In genomic region chr2:173231042-173231441, GRCh38 we compare ENCODE assay signal across 12 cellular contexts.
DNase-seq lines count a peak whose midpoint lies in the region; ATAC-seq and TF ChIP-seq lines count a peak whose summit lies in the region.
"Had no signal": no experiment of that assay in that cellular context is flagged by ENCODE, and none has a peak within 500 bp of the region (broad histone marks: within the 10 kb centered on the region; RNA-seq: fewer than 3 reads in every experiment).

No MANE protein-coding gene starts in this region.

- no peaks in the 10 kb centered on the region for H3K27me3 Mint-ChIP-seq in Calu3 (ENCODE audit: unreplicated experiment)
- peaks cover 6% of the 10 kb centered on the region for H3K27me3 Mint-ChIP-seq in activated CD4-positive, alpha-beta T cell treated with anti-CD3 and anti-CD28 coated beads for 36 hours

- ATAC-seq in lower lobe of right lung (peak; percentile 93 to 96), HG03439 (IDR thresholded peaks at IDR 0.05; ENCODE audit: unreplicated experiment) (no peak)
- ATAC-seq in activated CD4-positive, alpha-beta T cell treated with anti-CD3 and anti-CD28 coated beads for 36 hours = no peak
- ATAC-seq: activated CD8-positive, alpha-beta memory T cell treated with anti-CD3 and anti-CD28 coated beads, Interleukin-2, amount 10 ng/mL, durations not matched to agents 7 days and 5 days had no signal

- H3K36me3 Mint-ChIP-seq in Calu3 (ENCODE audit: insufficient read depth, unreplicated experiment) = no peaks in the 10 kb centered on the region
- no peaks in the 10 kb centered on the region for H3K36me3 Mint-ChIP-seq in activated CD4-positive, alpha-beta T cell treated with anti-CD3 and anti-CD28 coated beads for 36 hours (ENCODE audit: low read depth)
- H3K36me3 Mint-ChIP-seq: activated naive CD8-positive, alpha-beta T cell had no signal

- H3K27ac ChIP-seq in lower lobe of right lung (peak overlapping the region; percentile 68), WERI-Rb-1 (no peak overlapping the region)
- H3K27ac ChIP-seq: SJSA1 had no signal

- H3K9me3 ChIP-seq in lower lobe of right lung (no peaks in the 10 kb centered on the region), WERI-Rb-1 (ENCODE audit: severe bottlenecking) (no peaks in the 10 kb centered on the region)
- H3K9me3 ChIP-seq: SJSA1 had no signal

- H3K36me3 ChIP-seq in lower lobe of right lung = peaks cover 29% of the 10 kb centered on the region
- peaks cover 5% of the 10 kb centered on the region for H3K36me3 ChIP-seq in WERI-Rb-1

- peak; percentile 34 for DNase-seq in Calu3
- peak; percentile 72 for DNase-seq in NCI-H187 treated with DMSO at 0.1 percent for 48 hours (lab: John Stamatoyannopoulos, UW)
- peak; percentile 18 for DNase-seq in SW480 (ENCODE audit: low spot score)
- DNase-seq in lower lobe of right lung = peak; percentile 64
- no peak for DNase-seq in nucleus accumbens (lab: John Stamatoyannopoulos, UW)
- DNase-seq in activated CD4-positive, alpha-beta T cell treated with anti-CD3 and anti-CD28 coated beads for 36 hours = no peak
- no peak for DNase-seq in WERI-Rb-1
- DNase-seq: activated CD8-positive, alpha-beta memory T cell treated with anti-CD3 and anti-CD28 coated beads, Interleukin-2, amount 10 ng/mL, durations not matched to agents 7 days and 5 days; posterior cingulate gyrus had no signal

- no TSS peak for BruUV-seq in Calu3 (replicated peaks; lab: Mats Ljungman, UMichigan)

- H3K27ac Mint-ChIP-seq in Calu3 (ENCODE audit: unreplicated experiment) = no peak overlapping the region
- H3K27ac Mint-ChIP-seq in activated CD4-positive, alpha-beta T cell treated with anti-CD3 and anti-CD28 coated beads for 36 hours = no peak overlapping the region
- H3K27ac Mint-ChIP-seq: activated CD8-positive, alpha-beta memory T cell treated with anti-CD3 and anti-CD28 coated beads, Interleukin-2, amount 10 ng/mL, durations not matched to agents 7 days and 5 days; activated naive CD8-positive, alpha-beta T cell had no signal

- no peak overlapping the region for H3K4me3 Mint-ChIP-seq in Calu3 (ENCODE audit: low read depth, unreplicated experiment)
- H3K4me3 Mint-ChIP-seq in activated CD4-positive, alpha-beta T cell treated with anti-CD3 and anti-CD28 coated beads for 36 hours = no peak overlapping the region
- H3K4me3 Mint-ChIP-seq: activated CD8-positive, alpha-beta memory T cell treated with anti-CD3 and anti-CD28 coated beads, Interleukin-2, amount 10 ng/mL, durations not matched to agents 7 days and 5 days; activated naive CD8-positive, alpha-beta T cell had no signal

- peaks cover 37% of the 10 kb centered on the region for H3K4me1 Mint-ChIP-seq in Calu3 (ENCODE audit: low read depth, unreplicated experiment)
- peaks cover 4% of the 10 kb centered on the region for H3K4me1 Mint-ChIP-seq in activated CD4-positive, alpha-beta T cell treated with anti-CD3 and anti-CD28 coated beads for 36 hours

- POLR2A ChIA-PET in activated CD4-positive, alpha-beta T cell treated with anti-CD3 and anti-CD28 coated beads for 36 hours (lab: Charles Lee) = no interaction called here

- TF ChIP-seq CTCF in Calu3 (IDR thresholded peaks at IDR 0.05; ENCODE audit: unreplicated experiment) (no peak), lower lobe of right lung (IDR thresholded peaks at IDR 0.05) (no peak), WERI-Rb-1 (IDR thresholded peaks at IDR 0.05; ENCODE audit: low read depth, low read length) (no peak)

- intact Hi-C loops in Calu3 (cut with micrococcal nuclease; ENCODE audit: unreplicated experiment) (no loop called here), lower lobe of right lung (cut with DNase I) (no loop called here)
- intact Hi-C loops in activated CD4-positive, alpha-beta T cell treated with anti-CD3 and anti-CD28 coated beads for 36 hours (cut with DNase I, micrococcal nuclease) = no loop called here

- H3K9me3 Mint-ChIP-seq in Calu3 (ENCODE audit: low read depth, unreplicated experiment) = no peaks in the 10 kb centered on the region
- no peaks in the 10 kb centered on the region for H3K9me3 Mint-ChIP-seq in activated CD4-positive, alpha-beta T cell treated with anti-CD3 and anti-CD28 coated beads for 36 hours (ENCODE audit: low read depth)

- H3K27me3 ChIP-seq in lower lobe of right lung (ENCODE audit: low read depth) (no peaks in the 10 kb centered on the region), WERI-Rb-1 (ENCODE audit: insufficient read depth, low read depth, severe bottlenecking) (no peaks in the 10 kb centered on the region)
- H3K27me3 ChIP-seq: SJSA1 had no signal

- no peak overlapping the region for H3K4me3 ChIP-seq in lower lobe of right lung
- no peak overlapping the region for H3K4me3 ChIP-seq in WERI-Rb-1 (ENCODE audit: low read depth, low read length)
- H3K4me3 ChIP-seq: SJSA1 had no signal

- CTCF ChIA-PET in Calu3 (lab: Charles Lee) = interaction anchor here (0.6 to 1.0 kb wide), 2 partner anchors 55 to 1017 kb away, joined by 3 read pairs; partner anchors contain the start of gene OLA1
- CTCF ChIA-PET in activated CD4-positive, alpha-beta T cell treated with anti-CD3 and anti-CD28 coated beads for 36 hours (lab: Charles Lee) = interaction anchor here (0.5 to 2.2 kb wide), 5 partner anchors 9 to 204 kb away, joined by 3 to 7 read pairs (median 3); no protein-coding TSS in a partner anchor

- peaks cover 15% of the 10 kb centered on the region for H3K4me1 ChIP-seq in lower lobe of right lung

Comparison
In these comparisons a context has a peak if more than half of its experiments do, and no peak if none do; other contexts are left out.
1. DNase-seq: peak in Calu3 (single experiment), NCI-H187 treated with DMSO at 0.1 percent for 48 hours (single experiment), SW480 (single experiment) and lower lobe of right lung (single experiment); none in nucleus accumbens (0 of 56), activated CD4-positive, alpha-beta T cell treated with anti-CD3 and anti-CD28 coated beads for 36 hours (single experiment) and WERI-Rb-1 (single experiment).
2. ATAC-seq: peak in lower lobe of right lung (2 of 2); none in HG03439 (single experiment) and activated CD4-positive, alpha-beta T cell treated with anti-CD3 and anti-CD28 coated beads for 36 hours (single experiment).